7 cellular contexts compared by ENCODE assay signal in the genomic region with DNA sequence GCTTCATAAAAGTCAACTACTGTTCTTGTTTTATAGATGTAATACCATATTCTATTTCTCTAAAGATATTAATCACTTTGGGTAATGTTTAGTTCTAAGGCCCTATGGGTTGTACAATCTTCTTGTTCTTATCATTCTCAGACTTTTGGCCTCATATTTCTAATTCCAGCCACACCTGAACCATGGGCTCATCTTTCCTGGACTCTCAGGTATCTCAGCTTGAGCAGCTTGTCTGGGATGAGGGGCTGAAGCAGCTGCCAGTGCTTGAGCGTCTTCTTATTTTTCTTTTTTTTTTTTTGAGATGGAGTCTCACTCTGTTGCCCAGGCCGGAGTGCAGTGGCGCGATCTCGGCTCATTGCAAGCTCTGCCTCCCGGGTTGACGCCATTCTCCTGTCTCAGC.
"Had no signal": no experiment of that assay in that cellular context is flagged by ENCODE, and none has a peak within 500 bp of the region (broad histone marks: within the 10 kb centered on the region; RNA-seq: fewer than 3 reads in every experiment).

No MANE protein-coding gene starts in this region.

- H2AFZ ChIP-seq: GM23248, GM23338 had no signal

- H3K27ac ChIP-seq: GM23248 had no signal

- H3K4me3 ChIP-seq: GM23248, GM23338 had no signal

- H3K4me2 ChIP-seq: GM23338 had no signal

- H3K9ac ChIP-seq: GM23248 had no signal

- DNase-seq: GM23248, GOT3, H7, H9, HCEC 1CT, HFFc6 had no signal
